1 cellular context compared by ENCODE assay signal in the genomic region with DNA sequence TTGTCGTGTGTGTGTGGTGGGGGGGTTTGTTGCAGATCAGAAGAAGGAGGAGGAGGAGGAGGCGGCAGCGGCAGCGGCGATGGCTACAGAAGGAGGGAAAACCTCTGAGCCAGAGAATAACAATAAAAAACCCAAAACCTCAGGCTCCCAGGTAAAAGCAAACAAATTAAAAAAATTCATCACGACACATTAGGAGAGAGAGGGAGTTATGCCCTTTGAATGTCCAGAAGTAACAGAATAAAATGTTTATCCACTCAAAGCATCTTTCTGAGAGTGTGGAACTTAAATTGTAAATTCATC.
TF ChIP-seq lines count a peak whose summit lies in the region.

No MANE protein-coding gene starts in this region.

TF ChIP-seq in K562, 482 proteins besides CTCF, POLR2A, EP300 and RAD21 (continued from another document):
- TF ChIP-seq THRB (CRISPR knock-in tag; conservative IDR thresholded peaks at IDR 0.05) (0 out of 2 replicates have a peak, but pooled peaks have one; percentile 37), FOXJ3 (CRISPR knock-in tag; IDR thresholded peaks at IDR 0.05) (no peak)
TF ChIP-seq in K562: peak in this region for 3.
